14 cellular contexts compared by ENCODE assay signal in the genomic region with DNA sequence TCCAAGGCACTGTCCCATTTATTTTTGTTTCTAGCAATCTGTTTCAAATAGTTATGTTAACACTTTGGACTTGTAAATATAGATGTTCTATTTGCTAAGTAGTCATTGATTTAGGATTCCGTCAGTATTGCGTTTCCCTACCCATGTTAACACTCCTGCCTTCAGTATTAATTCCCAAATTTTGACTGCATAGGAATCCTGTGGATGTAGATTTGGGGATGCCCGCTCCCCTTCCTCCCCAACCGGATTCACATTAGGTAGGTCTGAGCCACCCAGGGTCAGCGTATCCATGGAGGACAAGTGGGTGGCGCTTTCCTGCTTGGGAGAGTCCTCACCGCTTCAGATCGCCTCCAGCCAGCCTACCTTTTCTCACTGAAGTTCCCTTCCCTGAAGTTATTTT. TPM values are rescaled to one million over a fixed set of nuclear protein-coding genes. Genes with fewer than 3 reads are reported as not detected.
"Had no signal": no experiment of that assay in that cellular context is flagged by ENCODE, and none has a peak within 500 bp of the region (broad histone marks: within the 10 kb centered on the region; RNA-seq: fewer than 3 reads in every experiment).

No MANE protein-coding gene starts in this region.

- H3K27ac Mint-ChIP-seq: activated T-helper 2 cell treated with anti-CD3 and anti-CD28 coated beads, Interferon-gamma antibody, Interleukin-2, Interleukin-4, amounts not matched to agents 10 μg/mL and 5 μg/mL and 100 μg/mL, durations not matched to agents 14 hours and 24 hours and 36 hours; natural killer cell treated with Interleukin-12 subunit alpha and Interleukin-12 subunit beta and Interleukin-15 and Interleukin-18, amount 100 ng/mL, for 72 hours had no signal

- ATAC-seq: esophagus mucosa; left lung; natural killer cell treated with Interleukin-12 subunit alpha and Interleukin-12 subunit beta and Interleukin-15 and Interleukin-18, amount 100 ng/mL, for 72 hours; stimulated activated memory B cell treated with anti-CD40 and anti-IgM and Interleukin-4, amounts not matched to agents 10 μg/mL and 1 μg/mL and 100 μg/mL, for 72 hours had no signal

- H3K4me3 Mint-ChIP-seq: natural killer cell treated with Interleukin-12 subunit alpha and Interleukin-12 subunit beta and Interleukin-15 and Interleukin-18, amount 100 ng/mL, for 72 hours; stimulated activated memory B cell treated with anti-CD40 and anti-IgM and Interleukin-4, amounts not matched to agents 10 μg/mL and 1 μg/mL and 100 μg/mL, for 72 hours had no signal

- H3K9me3 ChIP-seq: left lung, tibial artery, vagina had no signal

- H3K27ac ChIP-seq: left lung, vagina had no signal

- H3K36me3 Mint-ChIP-seq: natural killer cell treated with Interleukin-12 subunit alpha and Interleukin-12 subunit beta and Interleukin-15 and Interleukin-18, amount 100 ng/mL, for 72 hours; stimulated activated memory B cell treated with anti-CD40 and anti-IgM and Interleukin-4, amounts not matched to agents 10 μg/mL and 1 μg/mL and 100 μg/mL, for 72 hours had no signal

- H3K36me3 ChIP-seq: cardiac muscle cell, left lung, tibial artery, vagina had no signal

- H3K4me3 ChIP-seq: hepatocyte, left lung, vagina had no signal

- H3K4me1 ChIP-seq: left lung, tibial artery, vagina had no signal

- H2AFZ ChIP-seq: hepatocyte had no signal

- H3K9me3 Mint-ChIP-seq: activated T-helper 2 cell treated with anti-CD3 and anti-CD28 coated beads, Interferon-gamma antibody, Interleukin-2, Interleukin-4, amounts not matched to agents 10 μg/mL and 5 μg/mL and 100 μg/mL, durations not matched to agents 14 hours and 24 hours and 36 hours; natural killer cell treated with Interleukin-12 subunit alpha and Interleukin-12 subunit beta and Interleukin-15 and Interleukin-18, amount 100 ng/mL, for 72 hours; stimulated activated memory B cell treated with anti-CD40 and anti-IgM and Interleukin-4, amounts not matched to agents 10 μg/mL and 1 μg/mL and 100 μg/mL, for 72 hours had no signal

- H3K27me3 ChIP-seq: cardiac muscle cell, hepatocyte, left lung, tibial artery, vagina had no signal

- DNase-seq: activated naive CD4-positive, alpha-beta T cell treated with anti-CD3 and anti-CD28 coated beads, Interleukin-2, amount 50 U/mL, for 16 hours; left lung; stimulated activated CD4-positive, alpha-beta T cell treated with anti-CD3 and anti-CD28 coated beads, Interleukin-2, amount 100 ng/mL, for 48 hours; T-helper 2 cell; tibial artery had no signal

- FAIRE-seq: astrocyte, keratinocyte had no signal

RNA-seq across cellular contexts. Expression of a gene that starts 1.1 kb away (rescaled TPM):
- total RNA-seq: activated T-helper 2 cell treated with anti-CD3 and anti-CD28 coated beads, Interferon-gamma antibody, Interleukin-2, Interleukin-4, amounts not matched to agents 10 μg/mL and 5 μg/mL and 100 μg/mL, durations not matched to agents 14 hours and 24 hours and 36 hours; natural killer cell treated with Interleukin-12 subunit alpha and Interleukin-12 subunit beta and Interleukin-15 and Interleukin-18, amount 100 ng/mL, for 72 hours had no signal
